11 cellular contexts compared by ENCODE assay signal in the genomic region with DNA sequence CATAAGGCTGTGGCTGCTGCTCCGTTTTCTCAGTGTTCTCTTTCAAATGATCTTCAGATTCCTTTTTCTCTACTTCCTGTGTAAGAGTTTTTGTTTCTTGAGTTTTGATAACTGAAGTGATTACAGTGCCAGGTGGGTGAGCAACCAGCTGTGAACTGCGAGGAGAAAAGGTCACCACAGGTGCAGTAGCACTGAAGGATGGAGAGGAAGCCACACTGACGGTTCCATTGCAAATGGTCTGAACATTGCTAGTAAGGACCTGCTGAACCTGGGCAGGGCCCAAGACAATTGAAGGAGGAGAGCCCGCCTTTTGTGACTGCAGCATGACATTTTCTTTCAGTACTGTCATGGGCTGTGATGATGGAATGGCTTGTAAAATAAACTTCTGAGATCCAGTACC.
DNase-seq lines count a peak whose midpoint lies in the region; ATAC-seq and TF ChIP-seq lines count a peak whose summit lies in the region.
"Had no signal": no experiment of that assay in that cellular context is flagged by ENCODE, and none has a peak within 500 bp of the region (broad histone marks: within the 10 kb centered on the region; RNA-seq: fewer than 3 reads in every experiment).

No MANE protein-coding gene starts in this region.

- TF ChIP-seq POLR2A in testis (IDR thresholded peaks at IDR 0.05) (no peak), tibial nerve (IDR thresholded peaks at IDR 0.05) (no peak)

- no peaks in the 10 kb centered on the region for H3K27me3 ChIP-seq in CD4-positive, CD25-positive, alpha-beta regulatory T cell (ENCODE audit: control insufficient read depth, insufficient read depth, low read length)
- no peaks in the 10 kb centered on the region for H3K27me3 ChIP-seq in testis
- no peaks in the 10 kb centered on the region for H3K27me3 ChIP-seq in tibial nerve

- DNase-seq in CD4-positive, CD25-positive, alpha-beta regulatory T cell: peak in 1 of 3 donors; percentile 45
- DNase-seq in testis (no peak), NCI-H510A (lab: John Stamatoyannopoulos, UW) (no peak), tibial nerve (ENCODE audit: low spot score in 2 of 2) (no peak)
- DNase-seq: C1 segment of cervical spinal cord, NCI-H2171 treated with DMSO at 0.1 percent for 48 hours, posterior cingulate gyrus had no signal

- H3K9me3 ChIP-seq in CD4-positive, CD25-positive, alpha-beta regulatory T cell (ENCODE audit: control insufficient read depth in 2 of 2, low read length in 2 of 2): no peaks in the 10 kb centered on the region
- H3K9me3 ChIP-seq in testis (no peaks in the 10 kb centered on the region), tibial nerve (no peaks in the 10 kb centered on the region)

- H3K27me3 Mint-ChIP-seq in CD4-positive, CD25-positive, alpha-beta regulatory T cell: no peaks in the 10 kb centered on the region
- no peaks in the 10 kb centered on the region for H3K27me3 Mint-ChIP-seq in activated T-helper 17 cell treated with anti-CD3 and anti-CD28 coated beads, Interleukin-2, amount 50 U/mL, for 72 hours

- WGBS in testis, 2 donors: 74 to 76% methylated on average over 4 of the region's 4 CpGs
- WGBS in tibial nerve, 2 donors: 88 to 90% methylated on average over 4 of the region's 4 CpGs

- peak overlapping the region; percentile 32 for H3K4me3 ChIP-seq in CD4-positive, CD25-positive, alpha-beta regulatory T cell (ENCODE audit: low read depth, low read length)
- H3K4me3 ChIP-seq in testis (no peak overlapping the region), tibial nerve (no peak overlapping the region)

- peak overlapping the region; percentile 56 for H3K27ac ChIP-seq in CD4-positive, CD25-positive, alpha-beta regulatory T cell (ENCODE audit: insufficient read depth, low read length, poor library complexity, severe bottlenecking)
- H3K27ac ChIP-seq in testis (peak overlapping the region in 1 of 2 donors; percentile 41), tibial nerve (no peak overlapping the region)

- peaks cover 65% of the 10 kb centered on the region for H3K36me3 ChIP-seq in CD4-positive, CD25-positive, alpha-beta regulatory T cell (ENCODE audit: control insufficient read depth, insufficient read depth, low read length)
- no peaks in the 10 kb centered on the region for H3K36me3 ChIP-seq in testis (ENCODE audit: low read depth, missing control alignments)
- H3K36me3 ChIP-seq in tibial nerve: peaks cover 0 to 66% (median 0%) of the 10 kb centered on the region in 3 donors

- peaks cover 29 to 60% (median 40%) of the 10 kb centered on the region in 4 donors for H3K4me1 Mint-ChIP-seq in CD4-positive, CD25-positive, alpha-beta regulatory T cell
- H3K4me1 Mint-ChIP-seq in activated T-helper 17 cell treated with anti-CD3 and anti-CD28 coated beads, Interleukin-2, amount 50 U/mL, for 72 hours: peaks cover 10% of the 10 kb centered on the region

- H3K9me3 Mint-ChIP-seq in CD4-positive, CD25-positive, alpha-beta regulatory T cell: peaks cover 0 to 2% (median 0%) of the 10 kb centered on the region in 7 donors
- no peaks in the 10 kb centered on the region for H3K9me3 Mint-ChIP-seq in activated T-helper 17 cell treated with anti-CD3 and anti-CD28 coated beads, Interleukin-2, amount 50 U/mL, for 72 hours

- H3K4me3 Mint-ChIP-seq in CD4-positive, CD25-positive, alpha-beta regulatory T cell: peak overlapping the region in 1 of 4 donors; percentile 15
- H3K4me3 Mint-ChIP-seq in activated T-helper 17 cell treated with anti-CD3 and anti-CD28 coated beads, Interleukin-2, amount 50 U/mL, for 72 hours: no peak overlapping the region

- no peak for TF ChIP-seq EP300 in tibial nerve (IDR thresholded peaks at IDR 0.05)

- H3K36me3 Mint-ChIP-seq in CD4-positive, CD25-positive, alpha-beta regulatory T cell: peaks cover 21% of the 10 kb centered on the region
- H3K36me3 Mint-ChIP-seq in activated T-helper 17 cell treated with anti-CD3 and anti-CD28 coated beads, Interleukin-2, amount 50 U/mL, for 72 hours (ENCODE audit: low read depth): peaks cover 97% of the 10 kb centered on the region

- peaks cover 18% of the 10 kb centered on the region for H3K4me1 ChIP-seq in CD4-positive, CD25-positive, alpha-beta regulatory T cell (ENCODE audit: control insufficient read depth, insufficient read depth, low read length, poor library complexity, severe bottlenecking)
- peaks cover 5% of the 10 kb centered on the region for H3K4me1 ChIP-seq in testis
- H3K4me1 ChIP-seq in tibial nerve: no peaks in the 10 kb centered on the region

- H3K27ac Mint-ChIP-seq in CD4-positive, CD25-positive, alpha-beta regulatory T cell: peak overlapping the region; percentile 59 to 88 (median 77)
- H3K27ac Mint-ChIP-seq in activated T-helper 17 cell treated with anti-CD3 and anti-CD28 coated beads, Interleukin-2, amount 50 U/mL, for 72 hours: peak overlapping the region; percentile 61

- ATAC-seq in CD4-positive, CD25-positive, alpha-beta regulatory T cell (ENCODE audit: low read depth in 2 of 2): peak; percentile 57 to 67
- ATAC-seq in GM18870 (IDR thresholded peaks at IDR 0.05; ENCODE audit: unreplicated experiment) (peak; percentile 44), HG02938 (IDR thresholded peaks at IDR 0.05; ENCODE audit: unreplicated experiment) (peak; percentile 71), GM18873 (IDR thresholded peaks at IDR 0.05; ENCODE audit: low FRiP score, unreplicated experiment) (no peak)
- ATAC-seq in activated T-helper 17 cell treated with anti-CD3 and anti-CD28 coated beads, Interleukin-2, amount 50 U/mL, for 72 hours (replicated peaks): no peak

- intact Hi-C loops in testis (cut with DNase I; ENCODE audit: low total_unique reads): no loop called here

- no peak for TF ChIP-seq CTCF in testis (IDR thresholded peaks at IDR 0.05)
- TF ChIP-seq CTCF in tibial nerve (IDR thresholded peaks at IDR 0.05): no peak

Comparison
In these comparisons a context has a peak if more than half of its experiments do, and no peak if none do; other contexts are left out.
1. ATAC-seq: peak in CD4-positive, CD25-positive, alpha-beta regulatory T cell (2 of 2), GM18870 (single experiment) and HG02938 (single experiment); none in activated T-helper 17 cell treated with anti-CD3 and anti-CD28 coated beads, Interleukin-2, amount 50 U/mL, for 72 hours (single experiment) and GM18873 (single experiment).